In genomic region chr1:38958967-38959366, GRCh38 we compare ENCODE assay signal across 16 cellular contexts. TPM values are rescaled to one million over a fixed set of nuclear protein-coding genes. Genes with fewer than 3 reads are reported as not detected.
A peak's percentile ranks its signal among the peaks of the same experiment; 100 is the strongest.
DNase-seq lines count a peak whose midpoint lies in the region; ATAC-seq, FAIRE-seq and TF ChIP-seq lines count a peak whose summit lies in the region.
"Had no signal": no experiment of that assay in that cellular context is flagged by ENCODE, and none has a peak within 500 bp of the region (broad histone marks: within the 10 kb centered on the region; RNA-seq: fewer than 3 reads in every experiment).

No MANE protein-coding gene starts in this region.

- H3K36me3 Mint-ChIP-seq in natural killer cell = no peaks in the 10 kb centered on the region

- H3K9me3 Mint-ChIP-seq in natural killer cell = no peaks in the 10 kb centered on the region
- H3K9me3 Mint-ChIP-seq: activated T-cell treated with anti-CD3 and anti-CD28 coated beads, Interleukin-2, amount 50 U/mL, for 4 hours had no signal

- H3K27ac Mint-ChIP-seq in natural killer cell = no peak overlapping the region
- H3K27ac Mint-ChIP-seq: T-helper 17 cell had no signal

- CTCF ChIA-PET in HepG2 (lab: Yijun Ruan, JAX; ENCODE audit: low intra/inter-chr PET ratio, low total read pairs) = no interaction called here

- H3K9me3 ChIP-seq in HepG2 (ENCODE audit: low read length) (no peaks in the 10 kb centered on the region), right lobe of liver (no peaks in the 10 kb centered on the region)
- H3K9me3 ChIP-seq: suprapubic skin had no signal

- TF ChIP-seq EP300 in HepG2 (IDR thresholded peaks at IDR 0.05; ENCODE audit: low read depth in 2 of 2, low read length in 2 of 2) = no peak
- no peak for TF ChIP-seq EP300 in HepG2 (CRISPR knock-in tag; IDR thresholded peaks at IDR 0.05; ENCODE audit: borderline replicate concordance)

- ATAC-seq in HepG2 (no peak), right lobe of liver (no peak), natural killer cell (no peak), HG03135 (IDR thresholded peaks at IDR 0.05; ENCODE audit: unreplicated experiment) (no peak), HG03432 (IDR thresholded peaks at IDR 0.05; ENCODE audit: unreplicated experiment) (no peak)
- ATAC-seq: activated T-cell treated with anti-CD3 and anti-CD28 coated beads, Interleukin-2, amount 50 U/mL, for 4 hours; Panc1; T-helper 17 cell had no signal

- 97% methylated on average over 2 of the region's 2 CpGs for WGBS in HepG2 (ENCODE audit: low lambda C conversion rate)
- 59% methylated on average over 2 of the region's 2 CpGs for WGBS in right lobe of liver (ENCODE audit: insufficient coverage, low coverage, low lambda C conversion rate, missing lambda C conversion rate)

- intact Hi-C loops in HepG2 (cut with micrococcal nuclease; ENCODE audit: unreplicated experiment) (no loop called here), right lobe of liver (cut with DNase I) (no loop called here), natural killer cell (cut with micrococcal nuclease) (no loop called here)

- H3K4me3 Mint-ChIP-seq in natural killer cell = no peak overlapping the region
- H3K4me3 Mint-ChIP-seq: activated T-cell treated with anti-CD3 and anti-CD28 coated beads, Interleukin-2, amount 50 U/mL, for 4 hours; T-helper 17 cell had no signal

- in situ Hi-C loops in HepG2 (cut with HindIII; ENCODE audit: extremely low pct_ligation_motif_present, low pct_unique_long_range_greater_than_20kb) = no loop called here

- no peak overlapping the region for H3K4me2 ChIP-seq in HepG2 (ENCODE audit: low read depth, low read length)

- peak overlapping the region; percentile 42 for H3K27ac ChIP-seq in HepG2 (ENCODE audit: extremely low read length, insufficient read depth, low read length)
- H3K27ac ChIP-seq in right lobe of liver = no peak overlapping the region
- H3K27ac ChIP-seq: suprapubic skin had no signal

- H2AFZ ChIP-seq in HepG2 (ENCODE audit: low read length) = no peak overlapping the region

- H3K36me3 ChIP-seq in HepG2 (replicated peaks in 1 of 2; ENCODE audit: control insufficient read depth in 1 of 2, insufficient read depth in 2 of 2, low read length in 2 of 2) (no peaks in the 10 kb centered on the region), right lobe of liver (no peaks in the 10 kb centered on the region)
- H3K36me3 ChIP-seq: suprapubic skin had no signal

- POLR2A ChIA-PET in HepG2 (lab: Yijun Ruan, JAX) = no interaction called here

- H3K27me3 Mint-ChIP-seq in natural killer cell (ENCODE audit: low read depth in 2 of 2) = no peaks in the 10 kb centered on the region
- H3K27me3 Mint-ChIP-seq: T-helper 17 cell had no signal

- no peaks in the 10 kb centered on the region for H3K4me1 Mint-ChIP-seq in natural killer cell

- TF ChIP-seq CTCF in HepG2 (CRISPR knock-in tag; IDR thresholded peaks at IDR 0.05) = no peak
- TF ChIP-seq CTCF in right lobe of liver (IDR thresholded peaks at IDR 0.05) = no peak
- no peak for TF ChIP-seq CTCF in fibroblast of the aortic adventitia (IDR thresholded peaks at IDR 0.05; ENCODE audit: insufficient read depth, low read length)
- no peak for TF ChIP-seq CTCF in natural killer cell (IDR thresholded peaks at IDR 0.05)

- no peak for FAIRE-seq in HepG2 (lab: Jason Lieb, UNC)

- peaks cover 53% of the 10 kb centered on the region for H3K4me1 ChIP-seq in HepG2 (ENCODE audit: insufficient read depth, low read length)
- no peaks in the 10 kb centered on the region for H3K4me1 ChIP-seq in right lobe of liver

- H3K9ac ChIP-seq in HepG2 (ENCODE audit: insufficient read depth, low read depth, low read length) = no peak overlapping the region

- H3K27me3 ChIP-seq in HepG2 (ENCODE audit: control insufficient read depth in 1 of 2, insufficient read depth in 2 of 2, low read length in 2 of 2) (no peaks in the 10 kb centered on the region), right lobe of liver (no peaks in the 10 kb centered on the region)
- H3K27me3 ChIP-seq: suprapubic skin had no signal

- no TSS peak for BruUV-seq in HepG2 (replicated peaks; lab: Mats Ljungman, UMichigan)

- DNase-seq in HepG2 (ENCODE audit: low spot score) (peak; percentile 15), right lobe of liver (no peak), amniotic epithelial cell (ENCODE audit: low read depth) (peak; percentile 59), fibroblast of the aortic adventitia (ENCODE audit: low read depth) (peak; percentile 40), natural killer cell (no peak), HuH-7.5 (ENCODE audit: low spot score) (no peak)
- DNase-seq: activated CD4-positive, alpha-beta T cell treated with anti-CD3 and anti-CD28 coated beads for 48 hours; activated T-cell treated with anti-CD3 and anti-CD28 coated beads, Interleukin-2, amount 50 U/mL, for 4 hours; NCI-H1436 treated with DMSO at 0.1 percent for 48 hours; NCI-H524; posterior cingulate gyrus; T-helper 17 cell had no signal

- no peak for TF ChIP-seq RAD21 in HepG2 (CRISPR knock-in tag; IDR thresholded peaks at IDR 0.05)

- no peaks in the 10 kb centered on the region for H3K79me2 ChIP-seq in HepG2 (ENCODE audit: insufficient read depth, low read length)

- no peak for TF ChIP-seq POLR2A in HepG2 (IDR thresholded peaks at IDR 0.05; ENCODE audit: insufficient read depth in 1 of 2, low read depth in 2 of 2, low read length in 2 of 2)
- TF ChIP-seq POLR2A in right lobe of liver (IDR thresholded peaks at IDR 0.05) = no peak

- H3K4me3 ChIP-seq in HepG2 (replicated peaks in 1 of 3; ENCODE audit: insufficient read depth in 1 of 3, low read depth in 2 of 3, low read length in 3 of 3) = no peak overlapping the region
- no peak overlapping the region for H3K4me3 ChIP-seq in right lobe of liver
- H3K4me3 ChIP-seq in fibroblast of the aortic adventitia (ENCODE audit: low read depth, low read length) = no peak overlapping the region
- H3K4me3 ChIP-seq: suprapubic skin had no signal

- H4K20me1 ChIP-seq in HepG2 (ENCODE audit: insufficient read depth, low read length) = no peaks in the 10 kb centered on the region

TF ChIP-seq in HepG2, 621 proteins besides CTCF, POLR2A, EP300 and RAD21 (continues in another document):
- TF ChIP-seq HES4 (CRISPR knock-in tag; IDR thresholded peaks at IDR 0.05; ENCODE audit: borderline replicate concordance) = no peak

RNA-seq across cellular contexts. Expression of gene RHBDL2, which starts 17.3 kb away (rescaled TPM):
- total RNA-seq in HepG2 (2016; rRNA removed; fragmentation: Illumina TruSeq; extraction: Trizol) (3.4 and 5.4 TPM in 2 replicates), right lobe of liver (under 1 TPM in 1 of 6 experiments, not detected in 5; 0.12 TPM), fibroblast of the aortic adventitia (ENCODE audit: low replicate concordance) (0.81 TPM in 1 of 2 replicates, not detected in the other), natural killer cell (not detected)
- 1.3 and 2.6 TPM in 2 replicates for total RNA-seq in HepG2 (2016; cell fraction: cytosol; rRNA removed; fragmentation: Illumina TruSeq; extraction: Trizol; ENCODE audit: low read depth)
- 4.7 and 6.2 TPM in 2 replicates for total RNA-seq in HepG2 (2016; cell fraction: insoluble cytoplasmic fraction; rRNA removed; fragmentation: Illumina TruSeq; extraction: Trizol)
- total RNA-seq in HepG2 (2016; cell fraction: membrane; rRNA removed; fragmentation: Illumina TruSeq; extraction: Trizol) = 2.2 and 3.0 TPM in 2 replicates
- 5.1 TPM in 2 replicates for total RNA-seq in HepG2 (2016; cell fraction: nucleus; rRNA removed; fragmentation: Illumina TruSeq; extraction: Trizol)
- 1.6 and 3.3 TPM in 2 replicates for polyA plus RNA-seq in HepG2 (2011; rRNA removed)
- 2.0 and 2.4 TPM in 2 replicates for polyA plus RNA-seq in HepG2 (2011; cell fraction: cytosol; rRNA removed)
- 0.93 and 1.8 TPM in 2 replicates for polyA plus RNA-seq in HepG2 (2011; cell fraction: nucleus; rRNA removed)
- 3.0 and 9.6 TPM in 2 replicates for polyA plus RNA-seq in HepG2 (2012)
- 1.1 and 1.2 TPM in 2 replicates for polyA plus RNA-seq in HepG2 (2016; cell fraction: cytosol; fragmentation: Illumina TruSeq; extraction: Trizol; ENCODE audit: low read depth)
- polyA plus RNA-seq in HepG2 (2016; cell fraction: insoluble cytoplasmic fraction; fragmentation: Illumina TruSeq; extraction: Trizol; ENCODE audit: low read depth) = 2.6 and 4.0 TPM in 2 replicates
- 1.4 and 2.6 TPM in 2 replicates for polyA plus RNA-seq in HepG2 (2016; cell fraction: membrane; fragmentation: Illumina TruSeq; extraction: Trizol; ENCODE audit: low read depth)
- polyA plus RNA-seq in HepG2 (2016; cell fraction: nucleus; fragmentation: Illumina TruSeq; extraction: Trizol; ENCODE audit: insufficient read depth, low read depth) = 4.2 and 5.7 TPM in 2 replicates
- 0.96 and 1.6 TPM in 2 replicates for polyA minus RNA-seq in HepG2 (2011; rRNA and poly(A)+ RNA removed; ENCODE audit: low replicate concordance)
- polyA minus RNA-seq in HepG2 (2011; cell fraction: cytosol; rRNA and poly(A)+ RNA removed) = 0.62 and 1.4 TPM in 2 replicates
- polyA minus RNA-seq in HepG2 (2011; cell fraction: nucleus; rRNA and poly(A)+ RNA removed) = 1.9 and 2.2 TPM in 2 replicates
- total RNA-seq: activated T-cell treated with anti-CD3 and anti-CD28 coated beads, Interleukin-2, amount 50 U/mL, for 4 hours; T-helper 17 cell had no signal

RNA-seq across cellular contexts. Expression of gene AKIRIN1, which starts 32.1 kb away (rescaled TPM):
- total RNA-seq in HepG2 (2016; rRNA removed; fragmentation: Illumina TruSeq; extraction: Trizol) (123 and 154 TPM in 2 replicates), right lobe of liver (10 to 100 TPM; 18.9 to 37.3 (median 28.5) TPM), fibroblast of the aortic adventitia (ENCODE audit: low replicate concordance) (32.8 and 33.6 TPM in 2 replicates), natural killer cell (10 to 100 TPM; 70.4 to 80.7 (median 73.2) TPM)
- total RNA-seq in HepG2 (2016; cell fraction: cytosol; rRNA removed; fragmentation: Illumina TruSeq; extraction: Trizol; ENCODE audit: low read depth) = 24.4 and 26.4 TPM in 2 replicates
- total RNA-seq in HepG2 (2016; cell fraction: insoluble cytoplasmic fraction; rRNA removed; fragmentation: Illumina TruSeq; extraction: Trizol) = 126 and 150 TPM in 2 replicates
- total RNA-seq in HepG2 (2016; cell fraction: membrane; rRNA removed; fragmentation: Illumina TruSeq; extraction: Trizol) = 114 and 115 TPM in 2 replicates
- 46.8 and 56.0 TPM in 2 replicates for total RNA-seq in HepG2 (2016; cell fraction: nucleus; rRNA removed; fragmentation: Illumina TruSeq; extraction: Trizol)
- polyA plus RNA-seq in HepG2 (2011; rRNA removed) = 96.9 and 157 TPM in 2 replicates
- polyA plus RNA-seq in HepG2 (2011; cell fraction: cytosol; rRNA removed) = 64.0 and 81.1 TPM in 2 replicates
- polyA plus RNA-seq in HepG2 (2011; cell fraction: nucleus; rRNA removed) = 22.4 and 29.1 TPM in 2 replicates
- polyA plus RNA-seq in HepG2 (2012) = 67.2 and 119 TPM in 2 replicates
- 23.9 and 25.7 TPM in 2 replicates for polyA plus RNA-seq in HepG2 (2016; cell fraction: cytosol; fragmentation: Illumina TruSeq; extraction: Trizol; ENCODE audit: low read depth)
- polyA plus RNA-seq in HepG2 (2016; cell fraction: insoluble cytoplasmic fraction; fragmentation: Illumina TruSeq; extraction: Trizol; ENCODE audit: low read depth) = 197 and 205 TPM in 2 replicates
- 80.1 and 84.0 TPM in 2 replicates for polyA plus RNA-seq in HepG2 (2016; cell fraction: membrane; fragmentation: Illumina TruSeq; extraction: Trizol; ENCODE audit: low read depth)
- polyA plus RNA-seq in HepG2 (2016; cell fraction: nucleus; fragmentation: Illumina TruSeq; extraction: Trizol; ENCODE audit: insufficient read depth, low read depth) = 102 and 107 TPM in 2 replicates
- polyA minus RNA-seq in HepG2 (2011; rRNA and poly(A)+ RNA removed; ENCODE audit: low replicate concordance) = 35.3 and 43.0 TPM in 2 replicates
- 63.2 and 68.3 TPM in 2 replicates for polyA minus RNA-seq in HepG2 (2011; cell fraction: cytosol; rRNA and poly(A)+ RNA removed)
- polyA minus RNA-seq in HepG2 (2011; cell fraction: nucleus; rRNA and poly(A)+ RNA removed) = 32.2 and 33.9 TPM in 2 replicates

Comparison
In these comparisons a context has a peak if more than half of its experiments do, and no peak if none do; other contexts are left out.
1. DNase-seq: peak in HepG2 (single experiment), amniotic epithelial cell (single experiment) and fibroblast of the aortic adventitia (single experiment); none in right lobe of liver (0 of 3), natural killer cell (single experiment) and HuH-7.5 (single experiment).